8 cellular contexts compared by ENCODE assay signal in genomic region chr6:151391021-151391470, GRCh38. TPM values are rescaled to one million over a fixed set of nuclear protein-coding genes. Genes with fewer than 3 reads are reported as not detected.
A peak's percentile ranks its signal among the peaks of the same experiment; 100 is the strongest.
DNase-seq lines count a peak whose midpoint lies in the region; ATAC-seq, FAIRE-seq and TF ChIP-seq lines count a peak whose summit lies in the region.

No MANE protein-coding gene starts in this region.

- POLR2A ChIA-PET in activated naive CD8-positive, alpha-beta T cell treated with anti-CD3 and anti-CD28 coated beads, Interleukin-2, amount 10 ng/mL, durations not matched to agents 7 days and 5 days (lab: Charles Lee), result interaction anchor here (1.1 to 4.0 kb wide), 8 partner anchors 15 to 1662 kb away, joined by 3 to 147 read pairs (median 4); partner anchors contain the start of genes FBXO5 and RMND1

- peaks cover 34% of the 10 kb centered on the region for H3K4me1 Mint-ChIP-seq in activated naive CD8-positive, alpha-beta T cell treated with anti-CD3 and anti-CD28 coated beads, Interleukin-2, amount 10 ng/mL, durations not matched to agents 7 days and 5 days

- DNase-seq in CD1c-positive myeloid dendritic cell (ENCODE audit: extremely low spot score) (peak; percentile 77), HL-60 (ENCODE audit: low read depth in 1 of 2, low spot score in 1 of 2) (peak in 1 of 2 experiments; percentile 64), SKM-1 treated with dmso at 0.1 percent for 144 hours (lab: John Stamatoyannopoulos, UW; ENCODE audit: unreplicated experiment) (peak; percentile 44), Right ventricle myocardium superior (peak; percentile 87), pancreas (peak in 5 of 6 donors; percentile 78 to 88 (median 81)), tibial artery (peak; percentile 66 to 86)
- peak; percentile 87 for DNase-seq in activated naive CD8-positive, alpha-beta T cell treated with anti-CD3 and anti-CD28 coated beads, Interleukin-2, amount 10 ng/mL, durations not matched to agents 7 days and 5 days

- peak overlapping the region; percentile 92 for H3K4me3 Mint-ChIP-seq in activated naive CD8-positive, alpha-beta T cell treated with anti-CD3 and anti-CD28 coated beads, Interleukin-2, amount 10 ng/mL, durations not matched to agents 7 days and 5 days

- H3K4me1 ChIP-seq in pancreas (peaks cover 18 to 30% (median 30%) of the 10 kb centered on the region in 3 donors), tibial artery (peaks cover 0 to 57% (median 39%) of the 10 kb centered on the region in 4 donors)

- peak overlapping the region; percentile 93 for H3K27ac ChIP-seq in HL-60 (replicated peaks)
- H3K27ac ChIP-seq in pancreas, result peak overlapping the region; percentile 98 to 99 (median 98)
- peak overlapping the region; percentile 100 for H3K27ac ChIP-seq in tibial artery

- H3K9me3 Mint-ChIP-seq in activated naive CD8-positive, alpha-beta T cell treated with anti-CD3 and anti-CD28 coated beads, Interleukin-2, amount 10 ng/mL, durations not matched to agents 7 days and 5 days, result no peaks in the 10 kb centered on the region

- peaks cover 12% of the 10 kb centered on the region for H3K36me3 Mint-ChIP-seq in activated naive CD8-positive, alpha-beta T cell treated with anti-CD3 and anti-CD28 coated beads, Interleukin-2, amount 10 ng/mL, durations not matched to agents 7 days and 5 days

- no peak for TF ChIP-seq CTCF in HL-60 (IDR thresholded peaks at IDR 0.05; ENCODE audit: insufficient read depth, low read length)
- no peak for TF ChIP-seq CTCF in pancreas (IDR thresholded peaks at IDR 0.05)
- no peak for TF ChIP-seq CTCF in tibial artery (IDR thresholded peaks at IDR 0.05)

- no peaks in the 10 kb centered on the region for H3K9me3 ChIP-seq in pancreas
- no peaks in the 10 kb centered on the region for H3K9me3 ChIP-seq in tibial artery

- H3K27me3 Mint-ChIP-seq in activated naive CD8-positive, alpha-beta T cell treated with anti-CD3 and anti-CD28 coated beads, Interleukin-2, amount 10 ng/mL, durations not matched to agents 7 days and 5 days, result no peaks in the 10 kb centered on the region

- H3K36me3 ChIP-seq in pancreas (no peaks in the 10 kb centered on the region), tibial artery (no peaks in the 10 kb centered on the region)

- H3K4me3 ChIP-seq in HL-60 (replicated peaks; ENCODE audit: insufficient read depth, low read length) (peak overlapping the region; percentile 78), pancreas (peak overlapping the region; percentile 80 to 99 (median 93)), tibial artery (peak overlapping the region; percentile 100)

- H3K27me3 ChIP-seq in HL-60 (ENCODE audit: insufficient read depth, poor library complexity, severe bottlenecking) (no peaks in the 10 kb centered on the region), pancreas (no peaks in the 10 kb centered on the region), tibial artery (no peaks in the 10 kb centered on the region)

- peak; percentile 8 for ATAC-seq in GM19438 (IDR thresholded peaks at IDR 0.05; ENCODE audit: low read depth, unreplicated experiment)
- no peak for ATAC-seq in activated naive CD8-positive, alpha-beta T cell treated with anti-CD3 and anti-CD28 coated beads, Interleukin-2, amount 10 ng/mL, durations not matched to agents 7 days and 5 days (ENCODE audit: low read depth)
- ATAC-seq in Right ventricle myocardium superior (ENCODE audit: poor library complexity), result peak; percentile 49
- peak; percentile 31 to 56 (median 52) for ATAC-seq in pancreas

- 1% methylated on average over 22 to 53 of the region's 53 CpGs for WGBS in pancreas, 2 donors

- H3K27ac Mint-ChIP-seq in activated naive CD8-positive, alpha-beta T cell treated with anti-CD3 and anti-CD28 coated beads, Interleukin-2, amount 10 ng/mL, durations not matched to agents 7 days and 5 days, result peak overlapping the region; percentile 95

- no peak for FAIRE-seq in pancreas (lab: Jason Lieb, UNC)

- intact Hi-C loops in Right ventricle myocardium superior (cut with DNase I) (no loop called here), pancreas (cut with DNase I) (no loop called here), tibial artery (cut with DNase I; ENCODE audit: low total_unique reads) (no loop called here)

RNA-seq across cellular contexts. Expression of gene ZBTB2, which starts 0.3 kb away (rescaled TPM):
- total RNA-seq in activated naive CD8-positive, alpha-beta T cell treated with anti-CD3 and anti-CD28 coated beads, Interleukin-2, amount 10 ng/mL, durations not matched to agents 7 days and 5 days, result 10 to 100 TPM; 28.5 to 28.9 TPM
- total RNA-seq in Right ventricle myocardium superior (4.1 TPM), pancreas (1 to 10 TPM; 3.2 to 6.6 (median 4.3) TPM)
- 1 to 10 TPM; 3.1 to 4.8 TPM for polyA plus RNA-seq in pancreas
